8 cellular contexts compared by ENCODE assay signal in the genomic region with DNA sequence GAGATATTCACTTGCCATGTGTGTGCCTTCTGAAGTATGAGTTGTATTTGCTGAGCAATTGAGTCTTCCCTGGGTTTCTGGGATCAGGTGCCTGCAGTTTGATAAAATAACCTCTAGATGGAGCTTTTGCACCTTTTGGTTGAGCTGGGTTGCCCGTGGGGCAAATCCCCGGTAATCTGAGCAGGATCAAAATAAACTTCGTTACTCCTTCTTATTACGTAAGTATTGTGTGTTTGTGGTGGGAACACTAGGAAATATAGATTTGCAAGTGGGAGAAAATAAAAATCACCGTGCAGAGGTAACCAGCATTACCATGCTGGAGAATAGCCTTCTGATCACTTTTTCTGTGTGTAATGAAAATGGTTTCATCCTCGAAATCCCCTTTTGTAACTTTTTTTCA.
DNase-seq lines count a peak whose midpoint lies in the region; ATAC-seq, FAIRE-seq and TF ChIP-seq lines count a peak whose summit lies in the region.

No MANE protein-coding gene starts in this region.

- TF ChIP-seq POLR2A in heart left ventricle (IDR thresholded peaks at IDR 0.05) (no peak), endothelial cell of umbilical vein (IDR thresholded peaks at IDR 0.05; ENCODE audit: low read depth, low read length) (no peak), stomach (IDR thresholded peaks at IDR 0.05) (no peak)

- H3K36me3 ChIP-seq in heart left ventricle (no peaks in the 10 kb centered on the region), endothelial cell of umbilical vein (ENCODE audit: control insufficient read depth in 2 of 2, extremely low read depth in 1 of 2, insufficient read depth in 2 of 2, low read length in 2 of 2) (no peaks in the 10 kb centered on the region), stomach (no peaks in the 10 kb centered on the region)

- peaks cover 0 to 11% (median 0%) of the 10 kb centered on the region in 12 donors for H3K4me1 ChIP-seq in heart left ventricle
- no peaks in the 10 kb centered on the region for H3K4me1 ChIP-seq in endothelial cell of umbilical vein (ENCODE audit: control insufficient read depth, extremely low read depth, insufficient read depth, low read length)
- H3K4me1 ChIP-seq in stomach: peaks cover 0 to 17% (median 10%) of the 10 kb centered on the region in 4 donors

- no TSS peak for BruUV-seq in endothelial cell of umbilical vein (replicated peaks; lab: Mats Ljungman, UMichigan)

- 67 to 72% (median 69%) methylated on average over 6 of the region's 6 CpGs for WGBS in heart left ventricle, 4 donors
- WGBS in stomach, 5 donors: 57 to 69% (median 61%) methylated on average over 6 of the region's 6 CpGs

- H3K4me2 ChIP-seq in endothelial cell of umbilical vein (ENCODE audit: insufficient read depth, low read length): no peak overlapping the region

- H3K9ac ChIP-seq in endothelial cell of umbilical vein (replicated peaks; ENCODE audit: extremely low read depth, insufficient read depth, low read length): no peak overlapping the region

- TF ChIP-seq CTCF in heart left ventricle (IDR thresholded peaks at IDR 0.05): peak; percentile 24 to 59 (median 48)
- TF ChIP-seq CTCF in endothelial cell of umbilical vein (IDR thresholded peaks at IDR 0.05; ENCODE audit: extremely low read depth in 1 of 2, insufficient read depth in 1 of 2, low read depth in 1 of 2, low read length in 2 of 2): peak; percentile 37 to 57
- peak in 5 of 7 experiments; percentile 28 to 47 (median 44) for TF ChIP-seq CTCF in stomach (IDR thresholded peaks at IDR 0.05)

- H3K9me3 ChIP-seq in heart left ventricle: peaks cover 0 to 8% (median 0%) of the 10 kb centered on the region in 12 donors
- H3K9me3 ChIP-seq in endothelial cell of umbilical vein (replicated peaks; ENCODE audit: control insufficient read depth, insufficient read depth, low read length): no peaks in the 10 kb centered on the region
- no peaks in the 10 kb centered on the region for H3K9me3 ChIP-seq in stomach

- no peaks in the 10 kb centered on the region for H3K79me2 ChIP-seq in endothelial cell of umbilical vein (ENCODE audit: control insufficient read depth, insufficient read depth, low read length)

- H3K27me3 ChIP-seq in heart left ventricle (no peaks in the 10 kb centered on the region), endothelial cell of umbilical vein (ENCODE audit: control insufficient read depth in 2 of 2, insufficient read depth in 2 of 2, low read length in 2 of 2) (peaks cover 0 to 2% of the 10 kb centered on the region in 2 experiments), stomach (no peaks in the 10 kb centered on the region)

- no peak overlapping the region for H2AFZ ChIP-seq in endothelial cell of umbilical vein (ENCODE audit: low read depth, low read length)

- H3K9me1 ChIP-seq in endothelial cell of umbilical vein (replicated peaks; ENCODE audit: control insufficient read depth, extremely low read depth, insufficient read depth, low read length): no peaks in the 10 kb centered on the region

- no peaks in the 10 kb centered on the region for H4K20me1 ChIP-seq in endothelial cell of umbilical vein (replicated peaks; ENCODE audit: control insufficient read depth, extremely low read depth, insufficient read depth, low read length)

- intact Hi-C loops in heart left ventricle (cut with DNase I): loop anchor here in 1 of 10 donors (5.0 kb wide), 1 partner anchor 71 kb away; no protein-coding TSS in a partner anchor
- intact Hi-C loops in cardiac septum (cut with DNase I): no loop called here
- intact Hi-C loops in endothelial cell of umbilical vein (cut with micrococcal nuclease): loop anchor here (1.0 to 2.0 kb wide), 3 partner anchors 84 to 197 kb away; no protein-coding TSS in a partner anchor
- intact Hi-C loops in stomach (cut with DNase I; ENCODE audit: low total_unique reads): no loop called here

- DNase-seq in heart left ventricle (no peak), cardiac septum (ENCODE audit: low spot score) (no peak), NCI-H748 treated with DMSO at 0.1 percent for 48 hours (lab: John Stamatoyannopoulos, UW) (peak; percentile 46), endothelial cell of umbilical vein (ENCODE audit: low read depth, low spot score) (no peak), stomach (no peak), DMS153 (lab: John Stamatoyannopoulos, UW) (no peak), GOT3 (lab: John Stamatoyannopoulos, UW) (no peak)

- POLR2A ChIA-PET in endothelial cell of umbilical vein (lab: Charles Lee): no interaction called here

- FAIRE-seq in endothelial cell of umbilical vein (lab: Jason Lieb, UNC): peak; percentile 55

- dilution Hi-C loops in endothelial cell of umbilical vein (cut with MboI; ENCODE audit: extremely low pct_ligation_motif_present, low sequenced_read_pairs): no loop called here

- no peak overlapping the region for H3K27ac ChIP-seq in heart left ventricle
- H3K27ac ChIP-seq in endothelial cell of umbilical vein (ENCODE audit: insufficient read depth, low read depth, low read length): no peak overlapping the region
- no peak overlapping the region for H3K27ac ChIP-seq in stomach

- CTCF ChIA-PET in endothelial cell of umbilical vein (lab: Charles Lee): interaction anchor here (0.6 to 1.5 kb wide), 15 partner anchors 10 to 211 kb away, joined by 3 to 7 read pairs (median 4); no protein-coding TSS in a partner anchor

- ATAC-seq in heart left ventricle (peak in 1 of 4 donors; percentile 23), GM21447 (IDR thresholded peaks at IDR 0.05; ENCODE audit: unreplicated experiment) (no peak)

- H3K4me3 ChIP-seq in heart left ventricle (no peak overlapping the region), endothelial cell of umbilical vein (replicated peaks in 1 of 3; ENCODE audit: insufficient read depth in 1 of 3, low read depth in 1 of 3, low read length in 3 of 3) (no peak overlapping the region), stomach (no peak overlapping the region)

- no peak for TF ChIP-seq EP300 in stomach (IDR thresholded peaks at IDR 0.05)

TF ChIP-seq in endothelial cell of umbilical vein, 7 proteins besides CTCF, POLR2A, EP300 and RAD21:
- no peak for TF ChIP-seq EZH2 (IDR thresholded peaks at IDR 0.05; ENCODE audit: borderline replicate concordance, low read depth, low read length, severe bottlenecking)
- TF ChIP-seq, protein P1, sequence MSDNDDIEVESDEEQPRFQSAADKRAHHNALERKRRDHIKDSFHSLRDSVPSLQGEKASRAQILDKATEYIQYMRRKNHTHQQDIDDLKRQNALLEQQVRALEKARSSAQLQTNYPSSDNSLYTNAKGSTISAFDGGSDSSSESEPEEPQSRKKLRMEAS (IDR thresholded peaks at IDR 0.05; ENCODE audit: insufficient read depth, insufficient read length): no peak
- TF ChIP-seq MYC (IDR thresholded peaks at IDR 0.05; ENCODE audit: low read depth, low read length): no peak
- no peak for TF ChIP-seq GATA2 (IDR thresholded peaks at IDR 0.05; ENCODE audit: insufficient read depth, insufficient read length, low read depth, low read length)
- TF ChIP-seq JUN (IDR thresholded peaks at IDR 0.05; ENCODE audit: borderline replicate concordance, insufficient read depth, insufficient read length, low read depth): no peak
- no peak for TF ChIP-seq POLR2AphosphoS5 (IDR thresholded peaks at IDR 0.05; ENCODE audit: insufficient read depth, low read depth, low read length)
- TF ChIP-seq FOS (IDR thresholded peaks at IDR 0.05; ENCODE audit: borderline replicate concordance, insufficient read depth, low read length): no peak
